In the genomic region with DNA sequence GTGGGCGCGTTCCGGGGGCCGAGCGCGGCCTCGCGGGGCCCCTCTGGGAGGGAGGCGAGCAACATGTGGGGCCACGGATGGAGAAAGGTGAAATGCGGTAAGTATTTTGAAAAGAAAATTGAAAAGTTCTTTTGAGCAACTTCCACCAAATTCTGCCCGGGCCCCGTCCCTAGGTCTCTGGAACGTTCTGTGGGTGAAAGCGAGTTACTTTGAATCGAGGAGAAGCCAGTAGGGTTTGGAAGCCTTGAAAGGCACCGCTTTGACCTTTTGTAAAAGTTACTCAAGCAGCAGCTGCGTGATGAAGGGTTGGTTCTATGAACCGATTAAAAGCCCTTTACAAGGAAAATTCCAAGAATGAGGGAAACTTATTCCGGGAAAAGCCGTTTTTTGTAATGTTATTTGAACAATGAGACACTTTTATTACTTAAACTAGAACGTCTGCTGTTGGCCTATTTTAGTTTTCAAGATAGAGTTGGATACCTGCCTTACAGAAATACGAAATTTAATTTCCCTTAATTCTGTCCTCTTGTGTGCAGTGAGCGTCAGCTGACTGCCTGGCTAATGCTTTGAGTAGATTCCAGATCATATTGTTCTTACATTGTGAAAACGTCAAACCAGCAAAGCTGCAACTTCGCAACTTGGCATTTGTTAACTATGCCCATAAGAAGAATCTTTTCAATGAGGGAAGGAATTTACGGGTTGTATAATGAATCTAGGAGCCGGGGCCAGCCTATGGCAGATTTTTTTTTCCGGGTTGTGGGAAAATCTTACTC, we compare ENCODE assay signal across 1 cellular context.
TF ChIP-seq lines count a peak whose summit lies in the region.

No MANE protein-coding gene starts in this region.

TF ChIP-seq in K562, 482 proteins besides CTCF, POLR2A, EP300 and RAD21:
- TF ChIP-seq NR1H2 (CRISPR knock-in tag; IDR thresholded peaks at IDR 0.05) = 0 out of 2 replicates have a peak, but pooled peaks have one; percentile 63
- TF ChIP-seq ETV6 (IDR thresholded peaks at IDR 0.05; ENCODE audit: borderline replicate concordance in 1 of 2, low read depth in 2 of 2, low read length in 1 of 2) = no peak
- TF ChIP-seq ETV6 (CRISPR knock-in tag; IDR thresholded peaks at IDR 0.05; ENCODE audit: borderline replicate concordance) = 0 out of 2 replicates have a peak, but pooled peaks have one; percentile 11
- TF ChIP-seq RBM17 (IDR thresholded peaks at IDR 0.05; ENCODE audit: borderline replicate concordance, low read depth, low read length) = no peak
- TF ChIP-seq DPF2 (IDR thresholded peaks at IDR 0.05) = no peak
- TF ChIP-seq, protein P1, sequence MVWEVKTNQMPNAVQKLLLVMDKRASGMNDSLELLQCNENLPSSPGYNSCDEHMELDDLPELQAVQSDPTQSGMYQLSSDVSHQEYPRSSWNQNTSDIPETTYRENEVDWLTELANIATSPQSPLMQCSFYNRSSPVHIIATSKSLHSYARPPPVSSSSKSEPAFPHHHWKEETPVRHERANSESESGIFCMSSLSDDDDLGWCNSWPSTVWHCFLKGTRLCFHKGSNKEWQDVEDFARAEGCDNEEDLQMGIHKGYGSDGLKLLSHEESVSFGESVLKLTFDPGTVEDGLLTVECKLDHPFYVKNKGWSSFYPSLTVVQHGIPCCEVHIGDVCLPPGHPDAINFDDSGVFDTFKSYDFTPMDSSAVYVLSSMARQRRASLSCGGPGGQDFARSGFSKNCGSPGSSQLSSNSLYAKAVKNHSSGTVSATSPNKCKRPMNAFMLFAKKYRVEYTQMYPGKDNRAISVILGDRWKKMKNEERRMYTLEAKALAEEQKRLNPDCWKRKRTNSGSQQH (CRISPR knock-in tag; IDR thresholded peaks at IDR 0.05) = no peak
- TF ChIP-seq BACH1 (tag; IDR thresholded peaks at IDR 0.05) = 0 out of 2 replicates have a peak, but pooled peaks have one; percentile 20
- peak in 1 of 2 experiments; percentile 3; a peak in 1 of 4 replicates for TF ChIP-seq TBL1XR1 (IDR thresholded peaks at IDR 0.05; ENCODE audit: low read length in 2 of 2)
- peak; percentile 84 for TF ChIP-seq ZBTB7A (IDR thresholded peaks at IDR 0.05; ENCODE audit: borderline replicate concordance, control insufficient read depth, low read depth, low read length)
- no peak for TF ChIP-seq ETV1 (tag; conservative IDR thresholded peaks at IDR 0.05; ENCODE audit: low read depth)
- 0 out of 2 replicates have a peak, but pooled peaks have one; percentile 14 for TF ChIP-seq ETV5 (CRISPR knock-in tag; IDR thresholded peaks at IDR 0.05; ENCODE audit: low read depth)
- TF ChIP-seq MYC (IDR thresholded peaks at IDR 0.05; ENCODE audit: low read depth, low read length) = no peak
- TF ChIP-seq MYC (CRISPR knock-in tag; IDR thresholded peaks at IDR 0.05; ENCODE audit: borderline replicate concordance, low read depth) = peak; percentile 55; the same call in 1 of the 2 replicates
- TF ChIP-seq FOXM1 (IDR thresholded peaks at IDR 0.05; ENCODE audit: low read depth) = no peak
- TF ChIP-seq FOXM1 (CRISPR knock-in tag; IDR thresholded peaks at IDR 0.05; ENCODE audit: low read depth) = 0 out of 2 replicates have a peak, but pooled peaks have one; percentile 55
- TF ChIP-seq SAP30 (IDR thresholded peaks at IDR 0.05; ENCODE audit: borderline replicate concordance, insufficient read depth, low read depth, low read length, poor library complexity, severe bottlenecking) = peak; percentile 65
- TF ChIP-seq SIN3A (IDR thresholded peaks at IDR 0.05; ENCODE audit: borderline replicate concordance in 2 of 2, control insufficient read depth in 1 of 2, low read depth in 2 of 2, low read length in 2 of 2) = peak in 1 of 2 experiments; percentile 52; a peak in 2 of 4 replicates
- TF ChIP-seq, protein P2, sequence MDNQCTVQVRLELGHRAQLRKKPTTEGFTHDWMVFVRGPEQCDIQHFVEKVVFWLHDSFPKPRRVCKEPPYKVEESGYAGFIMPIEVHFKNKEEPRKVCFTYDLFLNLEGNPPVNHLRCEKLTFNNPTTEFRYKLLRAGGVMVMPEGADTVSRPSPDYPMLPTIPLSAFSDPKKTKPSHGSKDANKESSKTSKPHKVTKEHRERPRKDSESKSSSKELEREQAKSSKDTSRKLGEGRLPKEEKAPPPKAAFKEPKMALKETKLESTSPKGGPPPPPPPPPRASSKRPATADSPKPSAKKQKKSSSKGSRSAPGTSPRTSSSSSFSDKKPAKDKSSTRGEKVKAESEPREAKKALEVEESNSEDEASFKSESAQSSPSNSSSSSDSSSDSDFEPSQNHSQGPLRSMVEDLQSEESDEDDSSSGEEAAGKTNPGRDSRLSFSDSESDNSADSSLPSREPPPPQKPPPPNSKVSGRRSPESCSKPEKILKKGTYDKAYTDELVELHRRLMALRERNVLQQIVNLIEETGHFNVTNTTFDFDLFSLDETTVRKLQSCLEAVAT (IDR thresholded peaks at IDR 0.05) = no peak
- TF ChIP-seq, protein P3, sequence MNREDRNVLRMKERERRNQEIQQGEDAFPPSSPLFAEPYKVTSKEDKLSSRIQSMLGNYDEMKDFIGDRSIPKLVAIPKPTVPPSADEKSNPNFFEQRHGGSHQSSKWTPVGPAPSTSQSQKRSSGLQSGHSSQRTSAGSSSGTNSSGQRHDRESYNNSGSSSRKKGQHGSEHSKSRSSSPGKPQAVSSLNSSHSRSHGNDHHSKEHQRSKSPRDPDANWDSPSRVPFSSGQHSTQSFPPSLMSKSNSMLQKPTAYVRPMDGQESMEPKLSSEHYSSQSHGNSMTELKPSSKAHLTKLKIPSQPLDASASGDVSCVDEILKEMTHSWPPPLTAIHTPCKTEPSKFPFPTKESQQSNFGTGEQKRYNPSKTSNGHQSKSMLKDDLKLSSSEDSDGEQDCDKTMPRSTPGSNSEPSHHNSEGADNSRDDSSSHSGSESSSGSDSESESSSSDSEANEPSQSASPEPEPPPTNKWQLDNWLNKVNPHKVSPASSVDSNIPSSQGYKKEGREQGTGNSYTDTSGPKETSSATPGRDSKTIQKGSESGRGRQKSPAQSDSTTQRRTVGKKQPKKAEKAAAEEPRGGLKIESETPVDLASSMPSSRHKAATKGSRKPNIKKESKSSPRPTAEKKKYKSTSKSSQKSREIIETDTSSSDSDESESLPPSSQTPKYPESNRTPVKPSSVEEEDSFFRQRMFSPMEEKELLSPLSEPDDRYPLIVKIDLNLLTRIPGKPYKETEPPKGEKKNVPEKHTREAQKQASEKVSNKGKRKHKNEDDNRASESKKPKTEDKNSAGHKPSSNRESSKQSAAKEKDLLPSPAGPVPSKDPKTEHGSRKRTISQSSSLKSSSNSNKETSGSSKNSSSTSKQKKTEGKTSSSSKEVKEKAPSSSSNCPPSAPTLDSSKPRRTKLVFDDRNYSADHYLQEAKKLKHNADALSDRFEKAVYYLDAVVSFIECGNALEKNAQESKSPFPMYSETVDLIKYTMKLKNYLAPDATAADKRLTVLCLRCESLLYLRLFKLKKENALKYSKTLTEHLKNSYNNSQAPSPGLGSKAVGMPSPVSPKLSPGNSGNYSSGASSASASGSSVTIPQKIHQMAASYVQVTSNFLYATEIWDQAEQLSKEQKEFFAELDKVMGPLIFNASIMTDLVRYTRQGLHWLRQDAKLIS (CRISPR knock-in tag; IDR thresholded peaks at IDR 0.05) = peak; percentile 5; the same call in 1 of the 2 replicates
- 0 out of 2 replicates have a peak, but pooled peaks have one; percentile 16 for TF ChIP-seq STAT5A (IDR thresholded peaks at IDR 0.05; ENCODE audit: borderline replicate concordance, low read length)
- TF ChIP-seq CHD1 (IDR thresholded peaks at IDR 0.05; ENCODE audit: low read length) = peak; percentile 63
- TF ChIP-seq MAZ (CRISPR knock-in tag; conservative IDR thresholded peaks at IDR 0.05 in 1 of 2, IDR thresholded peaks at IDR 0.05 in 1 of 2) = 0 out of 4 replicates have a peak, but pooled peaks of 1 of the 2 experiments have one; percentile 28
TF ChIP-seq in K562: peak in this region for 14.
